Comparison of ENCODE assay signal across 10 cellular contexts in the genomic region with DNA sequence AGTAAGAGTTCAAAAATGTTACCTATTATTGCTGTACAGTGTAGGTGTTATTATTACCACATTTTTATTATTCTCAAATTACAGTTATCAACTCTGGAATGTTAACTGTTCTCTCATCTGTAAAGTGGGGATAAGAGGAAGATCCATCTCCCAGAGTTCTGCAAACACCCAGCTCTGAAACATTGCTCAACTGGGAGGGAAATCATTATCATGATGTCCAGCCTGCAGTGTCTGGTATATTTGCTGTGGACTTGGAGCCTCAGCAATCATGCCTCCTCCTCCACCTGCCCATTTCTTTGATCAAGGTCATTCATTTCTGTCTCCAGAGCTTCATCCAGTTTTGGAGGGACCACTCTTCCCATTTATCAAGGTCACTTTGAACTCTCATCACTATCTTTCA. TPM values are rescaled to one million over a fixed set of nuclear protein-coding genes. Genes with fewer than 3 reads are reported as not detected.
"Had no signal": no experiment of that assay in that cellular context is flagged by ENCODE, and none has a peak within 500 bp of the region (broad histone marks: within the 10 kb centered on the region; RNA-seq: fewer than 3 reads in every experiment).

No MANE protein-coding gene starts in this region.

- H3K4me2 ChIP-seq: KMS-11 had no signal

- H3K9ac ChIP-seq: KMS-11 had no signal

- ATAC-seq: K562 had no signal

- FAIRE-seq: HTR-8/SVneo, K562 had no signal

- H3K27ac ChIP-seq: HL-60, KMS-11 had no signal

- H3K4me3 ChIP-seq: K562 had no signal

- DNase-seq: IMR-90, KBM-7, KG1 had no signal

RNA-seq across cellular contexts. Expression of gene C8A, which starts 39.4 kb away (rescaled TPM):
- total RNA-seq: HT-29, HT1080, IMR-90 had no signal
- polyA plus RNA-seq: IgD-negative memory B cell, IMR-90, K562 had no signal
